In the genomic region with DNA sequence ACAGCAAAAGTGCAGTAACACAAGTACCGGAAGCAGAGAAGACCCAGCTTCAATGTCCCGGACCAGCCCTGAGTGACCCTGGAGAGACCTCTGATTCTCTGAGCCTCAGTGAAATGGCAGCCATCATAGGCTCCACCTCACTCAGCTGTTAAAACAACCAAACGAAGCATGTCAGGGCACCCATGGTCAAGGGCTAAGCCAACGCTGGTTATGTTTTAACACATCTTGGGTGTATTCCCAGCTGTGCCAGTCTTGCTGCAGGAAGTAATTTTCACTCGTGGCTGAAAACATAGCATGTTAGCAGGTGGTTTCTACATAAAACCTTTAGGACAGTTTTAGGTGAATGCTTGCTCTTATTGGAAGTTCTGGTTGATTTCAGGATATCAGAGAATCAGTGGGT, we compare ENCODE assay signal across 3 cellular contexts.
A peak's percentile ranks its signal among the peaks of the same experiment; 100 is the strongest.
TF ChIP-seq lines count a peak whose summit lies in the region.

No MANE protein-coding gene starts in this region.

TF ChIP-seq in liver, 16 proteins besides CTCF, POLR2A, EP300 and RAD21:
- TF ChIP-seq, protein P1, sequence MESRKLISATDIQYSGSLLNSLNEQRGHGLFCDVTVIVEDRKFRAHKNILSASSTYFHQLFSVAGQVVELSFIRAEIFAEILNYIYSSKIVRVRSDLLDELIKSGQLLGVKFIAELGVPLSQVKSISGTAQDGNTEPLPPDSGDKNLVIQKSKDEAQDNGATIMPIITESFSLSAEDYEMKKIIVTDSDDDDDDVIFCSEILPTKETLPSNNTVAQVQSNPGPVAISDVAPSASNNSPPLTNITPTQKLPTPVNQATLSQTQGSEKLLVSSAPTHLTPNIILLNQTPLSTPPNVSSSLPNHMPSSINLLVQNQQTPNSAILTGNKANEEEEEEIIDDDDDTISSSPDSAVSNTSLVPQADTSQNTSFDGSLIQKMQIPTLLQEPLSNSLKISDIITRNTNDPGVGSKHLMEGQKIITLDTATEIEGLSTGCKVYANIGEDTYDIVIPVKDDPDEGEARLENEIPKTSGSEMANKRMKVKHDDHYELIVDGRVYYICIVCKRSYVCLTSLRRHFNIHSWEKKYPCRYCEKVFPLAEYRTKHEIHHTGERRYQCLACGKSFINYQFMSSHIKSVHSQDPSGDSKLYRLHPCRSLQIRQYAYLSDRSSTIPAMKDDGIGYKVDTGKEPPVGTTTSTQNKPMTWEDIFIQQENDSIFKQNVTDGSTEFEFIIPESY (IDR thresholded peaks at IDR 0.05) = no peak
- TF ChIP-seq MAX (IDR thresholded peaks at IDR 0.05) (peak; percentile 65), FOXA2 (IDR thresholded peaks at IDR 0.05) (no peak), RXRA (IDR thresholded peaks at IDR 0.05) (peak in 1 of 2 donors; percentile 22), GABPA (IDR thresholded peaks at IDR 0.05 in 1 of 2, conservative IDR thresholded peaks at IDR 0.05 in 1 of 2) (no peak), EGR1 (IDR thresholded peaks at IDR 0.05; ENCODE audit: low read depth in 2 of 2) (no peak), ATF3 (IDR thresholded peaks at IDR 0.05) (no peak), SP1 (IDR thresholded peaks at IDR 0.05) (peak; percentile 36), NR2F2 (IDR thresholded peaks at IDR 0.05) (no peak), HNF4G (IDR thresholded peaks at IDR 0.05) (no peak), YY1 (IDR thresholded peaks at IDR 0.05) (peak; percentile 88), TAF1 (conservative IDR thresholded peaks at IDR 0.05) (no peak), FOXA1 (IDR thresholded peaks at IDR 0.05) (no peak), JUND (IDR thresholded peaks at IDR 0.05) (no peak), HNF4A (conservative IDR thresholded peaks at IDR 0.05) (peak; percentile 16 to 20)
- TF ChIP-seq, protein P2, sequence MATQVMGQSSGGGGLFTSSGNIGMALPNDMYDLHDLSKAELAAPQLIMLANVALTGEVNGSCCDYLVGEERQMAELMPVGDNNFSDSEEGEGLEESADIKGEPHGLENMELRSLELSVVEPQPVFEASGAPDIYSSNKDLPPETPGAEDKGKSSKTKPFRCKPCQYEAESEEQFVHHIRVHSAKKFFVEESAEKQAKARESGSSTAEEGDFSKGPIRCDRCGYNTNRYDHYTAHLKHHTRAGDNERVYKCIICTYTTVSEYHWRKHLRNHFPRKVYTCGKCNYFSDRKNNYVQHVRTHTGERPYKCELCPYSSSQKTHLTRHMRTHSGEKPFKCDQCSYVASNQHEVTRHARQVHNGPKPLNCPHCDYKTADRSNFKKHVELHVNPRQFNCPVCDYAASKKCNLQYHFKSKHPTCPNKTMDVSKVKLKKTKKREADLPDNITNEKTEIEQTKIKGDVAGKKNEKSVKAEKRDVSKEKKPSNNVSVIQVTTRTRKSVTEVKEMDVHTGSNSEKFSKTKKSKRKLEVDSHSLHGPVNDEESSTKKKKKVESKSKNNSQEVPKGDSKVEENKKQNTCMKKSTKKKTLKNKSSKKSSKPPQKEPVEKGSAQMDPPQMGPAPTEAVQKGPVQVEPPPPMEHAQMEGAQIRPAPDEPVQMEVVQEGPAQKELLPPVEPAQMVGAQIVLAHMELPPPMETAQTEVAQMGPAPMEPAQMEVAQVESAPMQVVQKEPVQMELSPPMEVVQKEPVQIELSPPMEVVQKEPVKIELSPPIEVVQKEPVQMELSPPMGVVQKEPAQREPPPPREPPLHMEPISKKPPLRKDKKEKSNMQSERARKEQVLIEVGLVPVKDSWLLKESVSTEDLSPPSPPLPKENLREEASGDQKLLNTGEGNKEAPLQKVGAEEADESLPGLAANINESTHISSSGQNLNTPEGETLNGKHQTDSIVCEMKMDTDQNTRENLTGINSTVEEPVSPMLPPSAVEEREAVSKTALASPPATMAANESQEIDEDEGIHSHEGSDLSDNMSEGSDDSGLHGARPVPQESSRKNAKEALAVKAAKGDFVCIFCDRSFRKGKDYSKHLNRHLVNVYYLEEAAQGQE (IDR thresholded peaks at IDR 0.05) = peak; percentile 37

TF ChIP-seq in HepG2, 621 proteins besides CTCF, POLR2A, EP300 and RAD21:
- TF ChIP-seq MLXIP (CRISPR knock-in tag; IDR thresholded peaks at IDR 0.05; ENCODE audit: borderline replicate concordance) (no peak), SP5 (CRISPR knock-in tag; IDR thresholded peaks at IDR 0.05; ENCODE audit: borderline replicate concordance, low read depth) (no peak), FOXA1 (IDR thresholded peaks at IDR 0.05) (no peak), FOXA1 (CRISPR knock-in tag; IDR thresholded peaks at IDR 0.05) (no peak), TCF7L2 (IDR thresholded peaks at IDR 0.05; ENCODE audit: low read depth, low read length) (no peak), PHF8 (CRISPR knock-in tag; IDR thresholded peaks at IDR 0.05) (no peak), HOXA5 (CRISPR knock-in tag; IDR thresholded peaks at IDR 0.05) (no peak), MEF2D (CRISPR knock-in tag; IDR thresholded peaks at IDR 0.05) (no peak), ZSCAN21 (CRISPR knock-in tag; IDR thresholded peaks at IDR 0.05; ENCODE audit: borderline replicate concordance) (no peak), HNRNPK (IDR thresholded peaks at IDR 0.05; ENCODE audit: low read depth, low read length, poor library complexity, severe bottlenecking) (no peak)
TF ChIP-seq in HepG2: peak in this region for 0.

TF ChIP-seq in SK-N-SH, 30 proteins besides CTCF, POLR2A, EP300 and RAD21:
- TF ChIP-seq EZH2phosphoT487 (IDR thresholded peaks at IDR 0.05; ENCODE audit: borderline replicate concordance, low read depth) (no peak), YY1 (IDR thresholded peaks at IDR 0.05; ENCODE audit: low read depth) (no peak), GABPA (IDR thresholded peaks at IDR 0.05; ENCODE audit: low read depth) (no peak)
TF ChIP-seq in SK-N-SH: peak in this region for 0.
